In the genomic region with DNA sequence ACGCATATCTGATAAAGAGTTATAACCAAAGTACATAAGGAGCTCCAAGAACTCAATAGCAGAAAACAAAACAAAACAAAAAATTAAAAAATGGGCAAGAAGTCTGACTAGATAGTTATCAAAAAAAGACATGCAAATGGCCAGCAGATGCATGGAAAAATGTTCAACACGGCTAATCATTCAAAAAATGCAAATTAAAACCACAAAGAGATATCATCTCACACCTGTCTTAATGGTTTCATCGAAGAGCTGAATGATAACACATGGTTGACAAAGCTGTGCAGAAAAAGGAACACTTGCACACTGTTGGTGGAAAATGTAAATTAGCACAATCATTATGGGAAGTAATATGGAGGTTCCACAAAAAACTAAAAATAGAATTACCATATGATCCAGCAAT, we compare ENCODE assay signal across 30 cellular contexts.
"Had no signal": no experiment of that assay in that cellular context is flagged by ENCODE, and none has a peak within 500 bp of the region (broad histone marks: within the 10 kb centered on the region; RNA-seq: fewer than 3 reads in every experiment).

No MANE protein-coding gene starts in this region.

- H3K4me3 Mint-ChIP-seq: activated CD4-positive, alpha-beta memory T cell treated with anti-CD3 and anti-CD28 coated beads for 36 hours; activated CD4-positive, alpha-beta T cell treated with anti-CD3 and anti-CD28 coated beads for 36 hours; activated CD4-positive, alpha-beta T cell treated with anti-CD3 and anti-CD28 coated beads, Interleukin-2, amount 10 ng/mL, durations not matched to agents 24 days and 14 days; activated naive CD4-positive, alpha-beta T cell treated with anti-CD3 and anti-CD28 coated beads, Interleukin-2, amount 50 U/mL, for 24 hours; activated naive CD8-positive, alpha-beta T cell treated with anti-CD3 and anti-CD28 coated beads for 36 hours; activated naive CD8-positive, alpha-beta T cell treated with anti-CD3 and anti-CD28 coated beads, Interleukin-2, amount 50 U/mL, for 24 hours; activated T-cell treated with anti-CD3 and anti-CD28 coated beads, Interleukin-2, amount 50 U/mL, for 24 hours; activated T-cell treated with anti-CD3 and anti-CD28 coated beads, Interleukin-2, amount 50 U/mL, for 72 hours; effector memory CD8-positive, alpha-beta T cell had no signal

- H3K27ac ChIP-seq: adrenal gland, body of pancreas, esophagus muscularis mucosa, foreskin keratinocyte, gastrocnemius medialis, heart left ventricle had no signal

- H3K4me1 Mint-ChIP-seq: activated CD4-positive, alpha-beta T cell treated with anti-CD3 and anti-CD28 coated beads for 36 hours; activated CD4-positive, alpha-beta T cell treated with anti-CD3 and anti-CD28 coated beads, Interleukin-2, amount 10 ng/mL, durations not matched to agents 24 days and 14 days; activated naive CD4-positive, alpha-beta T cell treated with anti-CD3 and anti-CD28 coated beads, Interleukin-2, amount 50 U/mL, for 24 hours; activated naive CD8-positive, alpha-beta T cell treated with anti-CD3 and anti-CD28 coated beads for 36 hours; activated naive CD8-positive, alpha-beta T cell treated with anti-CD3 and anti-CD28 coated beads, Interleukin-2, amount 50 U/mL, for 24 hours had no signal

- ATAC-seq: activated CD4-positive, alpha-beta T cell treated with anti-CD3 and anti-CD28 coated beads for 36 hours; activated naive CD8-positive, alpha-beta T cell treated with anti-CD3 and anti-CD28 coated beads, Interleukin-2, amount 50 U/mL, for 24 hours; activated T-cell treated with anti-CD3 and anti-CD28 coated beads, Interleukin-2, amount 50 U/mL, for 72 hours; body of pancreas; effector memory CD8-positive, alpha-beta T cell; foreskin keratinocyte; gastrocnemius medialis; heart left ventricle had no signal

- H3K27me3 ChIP-seq: adrenal gland, body of pancreas, esophagus muscularis mucosa, foreskin keratinocyte, gastrocnemius medialis, heart left ventricle had no signal

- H3K4me3 ChIP-seq: adrenal gland, body of pancreas, esophagus muscularis mucosa, gastrocnemius medialis, heart left ventricle had no signal

- H3K9me3 Mint-ChIP-seq: activated naive CD8-positive, alpha-beta T cell treated with anti-CD3 and anti-CD28 coated beads for 36 hours had no signal

- H3K4me1 ChIP-seq: adrenal gland, body of pancreas, esophagus muscularis mucosa, foreskin keratinocyte, gastrocnemius medialis, heart left ventricle had no signal

- H3K9me3 ChIP-seq: adrenal gland, body of pancreas, esophagus muscularis mucosa, gastrocnemius medialis, heart left ventricle had no signal

- H3K27me3 Mint-ChIP-seq: activated CD4-positive, alpha-beta memory T cell treated with anti-CD3 and anti-CD28 coated beads for 36 hours; activated CD4-positive, alpha-beta T cell treated with anti-CD3 and anti-CD28 coated beads for 36 hours; activated CD4-positive, alpha-beta T cell treated with anti-CD3 and anti-CD28 coated beads, Interleukin-2, amount 10 ng/mL, durations not matched to agents 24 days and 14 days; activated naive CD4-positive, alpha-beta T cell treated with anti-CD3 and anti-CD28 coated beads, Interleukin-2, amount 50 U/mL, for 24 hours; activated naive CD8-positive, alpha-beta T cell treated with anti-CD3 and anti-CD28 coated beads for 36 hours; activated naive CD8-positive, alpha-beta T cell treated with anti-CD3 and anti-CD28 coated beads, Interleukin-2, amount 50 U/mL, for 24 hours; activated T-cell treated with anti-CD3 and anti-CD28 coated beads, Interleukin-2, amount 50 U/mL, for 24 hours; effector memory CD8-positive, alpha-beta T cell had no signal

- DNase-seq: activated CD4-positive, alpha-beta memory T cell treated with anti-CD3 and anti-CD28 coated beads for 36 hours; activated CD4-positive, alpha-beta T cell treated with anti-CD3 and anti-CD28 coated beads for 36 hours; activated CD4-positive, alpha-beta T cell treated with anti-CD3 and anti-CD28 coated beads, Interleukin-2, amount 10 ng/mL, durations not matched to agents 24 days and 14 days; activated CD4-positive, CD25-positive, alpha-beta regulatory T cell; activated CD4-positive, CD25-positive, alpha-beta regulatory T cell treated with anti-CD3 and anti-CD28 coated beads, Interleukin-2, amount 50 U/mL, for 72 hours; activated CD8-positive, alpha-beta memory T cell treated with anti-CD3 and anti-CD28 coated beads, Interleukin-2, amount 50 U/mL, for 48 hours; activated gamma-delta T cell; activated naive CD4-positive, alpha-beta T cell treated with Interleukin-2 at 50 U/mL for 16 hours; activated naive CD8-positive, alpha-beta T cell treated with anti-CD3 and anti-CD28 coated beads for 36 hours; activated naive CD8-positive, alpha-beta T cell treated with anti-CD3 and anti-CD28 coated beads, Interleukin-2, amount 50 U/mL, for 24 hours; activated T-cell treated with anti-CD3 and anti-CD28 coated beads for 4 hours; activated T-cell treated with anti-CD3 and anti-CD28 coated beads, Interleukin-2, amount 50 U/mL, for 24 hours; activated T-cell treated with anti-CD3 and anti-CD28 coated beads, Interleukin-2, amount 50 U/mL, for 72 hours; adrenal gland; amygdala; aorta; body of pancreas; caudate nucleus; cortex of kidney; dermis blood vessel endothelial cell; effector CD4-positive, alpha-beta T cell; effector memory CD8-positive, alpha-beta T cell; erythroblast; foreskin keratinocyte; gastrocnemius medialis; glutamatergic neuron; heart left ventricle; T-helper 2 cell had no signal

- H3K36me3 ChIP-seq: adrenal gland, esophagus muscularis mucosa, gastrocnemius medialis, heart left ventricle had no signal

- H3K27ac Mint-ChIP-seq: activated CD4-positive, alpha-beta memory T cell treated with anti-CD3 and anti-CD28 coated beads for 36 hours; activated CD4-positive, alpha-beta T cell treated with anti-CD3 and anti-CD28 coated beads for 36 hours; activated CD4-positive, alpha-beta T cell treated with anti-CD3 and anti-CD28 coated beads, Interleukin-2, amount 10 ng/mL, durations not matched to agents 24 days and 14 days; activated naive CD8-positive, alpha-beta T cell treated with anti-CD3 and anti-CD28 coated beads for 36 hours; activated naive CD8-positive, alpha-beta T cell treated with anti-CD3 and anti-CD28 coated beads, Interleukin-2, amount 50 U/mL, for 24 hours; activated T-cell treated with anti-CD3 and anti-CD28 coated beads, Interleukin-2, amount 50 U/mL, for 24 hours; activated T-cell treated with anti-CD3 and anti-CD28 coated beads, Interleukin-2, amount 50 U/mL, for 72 hours; effector memory CD8-positive, alpha-beta T cell had no signal
